Comparison of ENCODE assay signal across 17 cellular contexts in the genomic region with DNA sequence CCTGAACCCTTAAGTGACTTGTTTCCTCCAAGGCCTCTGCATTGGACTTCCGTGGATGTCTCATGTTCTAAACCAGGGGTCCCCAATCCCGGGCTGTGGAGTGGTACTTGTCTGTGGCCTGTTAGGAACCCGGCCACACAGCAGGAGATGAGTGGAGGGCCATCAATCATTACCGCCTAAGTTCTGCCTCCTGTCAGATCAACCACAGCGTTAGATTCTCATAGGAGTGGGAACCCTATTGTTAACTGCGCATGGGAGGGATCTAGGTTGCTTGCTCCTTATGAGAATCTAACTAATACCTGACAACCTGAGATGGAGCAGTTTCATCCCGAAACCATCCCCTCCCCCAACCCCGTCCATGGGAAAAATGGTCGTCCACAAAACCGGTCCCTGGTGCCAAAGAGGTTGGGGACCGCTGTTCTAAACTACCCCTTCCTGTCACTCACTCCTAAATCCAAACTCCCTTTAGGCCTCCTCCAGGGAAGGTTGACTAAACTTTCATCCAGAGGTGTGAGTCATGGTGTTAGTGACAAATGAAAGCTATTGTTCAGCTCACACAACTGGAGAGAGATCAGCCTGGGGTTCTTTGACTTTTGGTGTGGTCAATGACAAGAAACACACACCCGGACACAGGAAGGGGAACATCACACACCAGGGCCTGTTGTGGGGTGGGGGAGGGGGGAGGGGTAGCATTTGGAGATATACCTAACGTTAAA. TPM values are rescaled to one million over a fixed set of nuclear protein-coding genes. Genes with fewer than 3 reads are reported as not detected.
DNase-seq lines count a peak whose midpoint lies in the region; FAIRE-seq and TF ChIP-seq lines count a peak whose summit lies in the region.
"Had no signal": no experiment of that assay in that cellular context is flagged by ENCODE, and none has a peak within 500 bp of the region (broad histone marks: within the 10 kb centered on the region; RNA-seq: fewer than 3 reads in every experiment).

No MANE protein-coding gene starts in this region.

- H3K4me3 Mint-ChIP-seq in activated T-helper 1 cell treated with anti-CD3 and anti-CD28 coated beads, Interleukin-12 subunit alpha, Interleukin-12 subunit beta, Interleukin-2, Interleukin-4 antibody, amounts not matched to agents 30 ng/mL and 10 ng/mL and 1 ng/mL, durations not matched to agents 14 hours and 24 hours and 36 hours: no peak overlapping the region
- H3K4me3 Mint-ChIP-seq: activated CD8-positive, alpha-beta T cell treated with anti-CD3 and anti-CD28 coated beads for 36 hours had no signal

- intact Hi-C loops in activated T-helper 1 cell treated with anti-CD3 and anti-CD28 coated beads, Interleukin-12 subunit alpha, Interleukin-12 subunit beta, Interleukin-2, Interleukin-4 antibody, amounts not matched to agents 30 ng/mL and 10 ng/mL and 1 ng/mL, durations not matched to agents 14 hours and 24 hours and 36 hours (cut with micrococcal nuclease): loop anchor here (5.0 kb wide), 1 partner anchor 594 kb away; no protein-coding TSS in a partner anchor

- no peaks in the 10 kb centered on the region for H3K36me3 Mint-ChIP-seq in activated T-helper 1 cell treated with anti-CD3 and anti-CD28 coated beads, Interleukin-12 subunit alpha, Interleukin-12 subunit beta, Interleukin-2, Interleukin-4 antibody, amounts not matched to agents 30 ng/mL and 10 ng/mL and 1 ng/mL, durations not matched to agents 14 hours and 24 hours and 36 hours (ENCODE audit: low read depth)
- H3K36me3 Mint-ChIP-seq: IgD-negative memory B cell had no signal

- no peak for TF ChIP-seq CTCF in epithelial cell of proximal tubule (conservative IDR thresholded peaks at IDR 0.05; ENCODE audit: low read depth, low read length)

- no peaks in the 10 kb centered on the region for H3K27me3 Mint-ChIP-seq in activated T-helper 1 cell treated with anti-CD3 and anti-CD28 coated beads, Interleukin-12 subunit alpha, Interleukin-12 subunit beta, Interleukin-2, Interleukin-4 antibody, amounts not matched to agents 30 ng/mL and 10 ng/mL and 1 ng/mL, durations not matched to agents 14 hours and 24 hours and 36 hours (ENCODE audit: insufficient read depth)
- H3K27me3 Mint-ChIP-seq: activated CD8-positive, alpha-beta T cell treated with anti-CD3 and anti-CD28 coated beads for 36 hours; IgD-negative memory B cell had no signal

- H3K9me3 Mint-ChIP-seq in activated T-helper 1 cell treated with anti-CD3 and anti-CD28 coated beads, Interleukin-12 subunit alpha, Interleukin-12 subunit beta, Interleukin-2, Interleukin-4 antibody, amounts not matched to agents 30 ng/mL and 10 ng/mL and 1 ng/mL, durations not matched to agents 14 hours and 24 hours and 36 hours: no peaks in the 10 kb centered on the region
- H3K9me3 Mint-ChIP-seq: activated CD8-positive, alpha-beta T cell treated with anti-CD3 and anti-CD28 coated beads for 36 hours; IgD-negative memory B cell had no signal

- no peaks in the 10 kb centered on the region for H3K4me1 Mint-ChIP-seq in activated T-helper 1 cell treated with anti-CD3 and anti-CD28 coated beads, Interleukin-12 subunit alpha, Interleukin-12 subunit beta, Interleukin-2, Interleukin-4 antibody, amounts not matched to agents 30 ng/mL and 10 ng/mL and 1 ng/mL, durations not matched to agents 14 hours and 24 hours and 36 hours (ENCODE audit: low read depth)

- no peak for TF ChIP-seq POLR2A in GM12892 (IDR thresholded peaks at IDR 0.05; ENCODE audit: low read depth, low read length)

- no peak overlapping the region for H3K4me3 ChIP-seq in epithelial cell of proximal tubule (ENCODE audit: low read depth, low read length)
- H3K4me3 ChIP-seq: lower lobe of right lung had no signal

- H3K27ac Mint-ChIP-seq in activated T-helper 1 cell treated with anti-CD3 and anti-CD28 coated beads, Interleukin-12 subunit alpha, Interleukin-12 subunit beta, Interleukin-2, Interleukin-4 antibody, amounts not matched to agents 30 ng/mL and 10 ng/mL and 1 ng/mL, durations not matched to agents 14 hours and 24 hours and 36 hours: no peak overlapping the region
- H3K27ac Mint-ChIP-seq: activated CD8-positive, alpha-beta T cell treated with anti-CD3 and anti-CD28 coated beads for 36 hours; IgD-negative memory B cell had no signal

- no peak for FAIRE-seq in GM12892 (lab: Jason Lieb, UNC)

- DNase-seq in ELF-1 (ENCODE audit: low read depth, low spot score) (peak; percentile 54), NCI-H226 (peak; percentile 22), epithelial cell of proximal tubule (ENCODE audit: low read depth) (peak; percentile 27), renal cortical epithelial cell (ENCODE audit: low read depth) (peak; percentile 82), NCI-H128 (lab: John Stamatoyannopoulos, UW; ENCODE audit: unreplicated experiment) (no peak), hepatic stellate cell (ENCODE audit: low spot score) (no peak), GM12892 (ENCODE audit: insufficient read length) (no peak)
- no peak for DNase-seq in activated T-helper 1 cell treated with anti-CD3 and anti-CD28 coated beads, Interleukin-12 subunit alpha, Interleukin-12 subunit beta, Interleukin-2, Interleukin-4 antibody, amounts not matched to agents 30 ng/mL and 10 ng/mL and 1 ng/mL, durations not matched to agents 14 hours and 24 hours and 36 hours (ENCODE audit: low spot score)
- DNase-seq: activated CD8-positive, alpha-beta T cell treated with anti-CD3 and anti-CD28 coated beads for 36 hours; lower lobe of right lung; NCI-H1417 treated with DMSO at 0.1 percent for 48 hours; NCI-H510A; retina had no signal

RNA-seq across cellular contexts. Expression of gene KCNV2, which starts 9.5 kb away (rescaled TPM):
- total RNA-seq in epithelial cell of proximal tubule (not detected in 2 replicates), renal cortical epithelial cell (not detected in 2 replicates)
- total RNA-seq in activated T-helper 1 cell treated with anti-CD3 and anti-CD28 coated beads, Interleukin-12 subunit alpha, Interleukin-12 subunit beta, Interleukin-2, Interleukin-4 antibody, amounts not matched to agents 30 ng/mL and 10 ng/mL and 1 ng/mL, durations not matched to agents 14 hours and 24 hours and 36 hours: not detected in 2 replicates
- polyA plus RNA-seq in GM12892 (2012; ENCODE audit: missing spikeins): 0.30 TPM
- total RNA-seq: activated CD8-positive, alpha-beta T cell treated with anti-CD3 and anti-CD28 coated beads for 36 hours; dermis microvascular lymphatic vessel endothelial cell; lower lobe of right lung had no signal
- polyA plus RNA-seq: IgD-negative memory B cell, neural cell, thymus had no signal

Comparison
In these comparisons a context has a peak if more than half of its experiments do, and no peak if none do; other contexts are left out.
1. DNase-seq: peak in ELF-1 (single experiment), NCI-H226 (single experiment), epithelial cell of proximal tubule (single experiment) and renal cortical epithelial cell (single experiment); none in NCI-H128 (single experiment), hepatic stellate cell (single experiment), activated T-helper 1 cell treated with anti-CD3 and anti-CD28 coated beads, Interleukin-12 subunit alpha, Interleukin-12 subunit beta, Interleukin-2, Interleukin-4 antibody, amounts not matched to agents 30 ng/mL and 10 ng/mL and 1 ng/mL, durations not matched to agents 14 hours and 24 hours and 36 hours (single experiment) and GM12892 (single experiment).